1 cellular context compared by ENCODE assay signal in the genomic region with DNA sequence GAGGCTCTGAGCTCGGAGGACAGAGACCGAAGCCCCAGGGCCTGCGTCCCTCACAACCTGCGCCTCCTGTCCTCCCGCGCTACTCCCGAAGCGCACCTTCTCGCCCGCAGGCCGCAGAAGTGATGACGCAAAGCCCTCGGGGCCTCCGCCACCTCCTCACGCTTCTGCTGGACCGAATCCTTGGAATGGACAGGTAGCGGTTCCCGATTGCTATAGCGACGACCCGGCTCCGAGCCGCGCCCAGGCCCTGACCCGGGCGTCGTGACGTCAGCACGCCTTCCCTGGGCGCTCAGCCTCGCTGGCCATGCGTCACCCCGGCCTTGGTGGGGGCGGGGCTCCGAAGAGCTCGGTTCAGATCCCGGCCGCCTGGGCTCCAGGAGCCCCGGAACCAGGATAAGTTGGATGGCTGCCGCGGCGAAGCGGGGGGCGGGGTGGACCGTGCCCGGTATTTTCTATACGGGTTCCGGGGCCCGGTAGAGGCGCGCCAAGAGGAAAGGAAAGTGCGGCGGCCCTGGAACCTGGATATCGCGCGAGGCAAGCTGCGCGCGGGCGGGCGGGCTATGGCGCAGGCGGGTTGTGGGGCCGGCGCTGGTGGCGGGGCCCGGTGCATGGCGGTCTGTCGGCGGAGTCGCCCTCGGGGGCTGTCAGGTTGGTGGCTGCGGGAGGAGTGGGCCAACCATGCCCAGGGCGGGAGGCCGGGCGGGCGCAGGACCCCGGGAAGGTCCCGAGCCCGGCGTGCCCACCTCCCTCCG.
TF ChIP-seq lines count a peak whose summit lies in the region.

A gene (plus strand): TSS at position 542 of the 752 bp plus-strand sequence. CDS start 21,417 bp downstream, outside the sequence.

TF ChIP-seq in K562, 482 proteins besides CTCF, POLR2A, EP300 and RAD21 (continued from another document and continues in another):
- TF ChIP-seq, protein P1, sequence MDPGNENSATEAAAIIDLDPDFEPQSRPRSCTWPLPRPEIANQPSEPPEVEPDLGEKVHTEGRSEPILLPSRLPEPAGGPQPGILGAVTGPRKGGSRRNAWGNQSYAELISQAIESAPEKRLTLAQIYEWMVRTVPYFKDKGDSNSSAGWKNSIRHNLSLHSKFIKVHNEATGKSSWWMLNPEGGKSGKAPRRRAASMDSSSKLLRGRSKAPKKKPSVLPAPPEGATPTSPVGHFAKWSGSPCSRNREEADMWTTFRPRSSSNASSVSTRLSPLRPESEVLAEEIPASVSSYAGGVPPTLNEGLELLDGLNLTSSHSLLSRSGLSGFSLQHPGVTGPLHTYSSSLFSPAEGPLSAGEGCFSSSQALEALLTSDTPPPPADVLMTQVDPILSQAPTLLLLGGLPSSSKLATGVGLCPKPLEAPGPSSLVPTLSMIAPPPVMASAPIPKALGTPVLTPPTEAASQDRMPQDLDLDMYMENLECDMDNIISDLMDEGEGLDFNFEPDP (CRISPR knock-in tag; IDR thresholded peaks at IDR 0.05), result 0 out of 2 replicates have a peak, but pooled peaks have one; percentile 50
- no peak for TF ChIP-seq MYBL2 (IDR thresholded peaks at IDR 0.05; ENCODE audit: low read depth)
- no peak for TF ChIP-seq MYBL2 (CRISPR knock-in tag; IDR thresholded peaks at IDR 0.05; ENCODE audit: borderline replicate concordance)
- TF ChIP-seq BMI1 (IDR thresholded peaks at IDR 0.05; ENCODE audit: low read length), result peak; percentile 82
- TF ChIP-seq CC2D1A (IDR thresholded peaks at IDR 0.05), result no peak
- no peak for TF ChIP-seq SMC3 (conservative IDR thresholded peaks at IDR 0.05; ENCODE audit: insufficient read depth, low read depth, low read length)
- TF ChIP-seq, protein P2, sequence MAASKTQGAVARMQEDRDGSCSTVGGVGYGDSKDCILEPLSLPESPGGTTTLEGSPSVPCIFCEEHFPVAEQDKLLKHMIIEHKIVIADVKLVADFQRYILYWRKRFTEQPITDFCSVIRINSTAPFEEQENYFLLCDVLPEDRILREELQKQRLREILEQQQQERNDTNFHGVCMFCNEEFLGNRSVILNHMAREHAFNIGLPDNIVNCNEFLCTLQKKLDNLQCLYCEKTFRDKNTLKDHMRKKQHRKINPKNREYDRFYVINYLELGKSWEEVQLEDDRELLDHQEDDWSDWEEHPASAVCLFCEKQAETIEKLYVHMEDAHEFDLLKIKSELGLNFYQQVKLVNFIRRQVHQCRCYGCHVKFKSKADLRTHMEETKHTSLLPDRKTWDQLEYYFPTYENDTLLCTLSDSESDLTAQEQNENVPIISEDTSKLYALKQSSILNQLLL (CRISPR knock-in tag; IDR thresholded peaks at IDR 0.05; ENCODE audit: borderline replicate concordance), result no peak
- TF ChIP-seq, protein P3, sequence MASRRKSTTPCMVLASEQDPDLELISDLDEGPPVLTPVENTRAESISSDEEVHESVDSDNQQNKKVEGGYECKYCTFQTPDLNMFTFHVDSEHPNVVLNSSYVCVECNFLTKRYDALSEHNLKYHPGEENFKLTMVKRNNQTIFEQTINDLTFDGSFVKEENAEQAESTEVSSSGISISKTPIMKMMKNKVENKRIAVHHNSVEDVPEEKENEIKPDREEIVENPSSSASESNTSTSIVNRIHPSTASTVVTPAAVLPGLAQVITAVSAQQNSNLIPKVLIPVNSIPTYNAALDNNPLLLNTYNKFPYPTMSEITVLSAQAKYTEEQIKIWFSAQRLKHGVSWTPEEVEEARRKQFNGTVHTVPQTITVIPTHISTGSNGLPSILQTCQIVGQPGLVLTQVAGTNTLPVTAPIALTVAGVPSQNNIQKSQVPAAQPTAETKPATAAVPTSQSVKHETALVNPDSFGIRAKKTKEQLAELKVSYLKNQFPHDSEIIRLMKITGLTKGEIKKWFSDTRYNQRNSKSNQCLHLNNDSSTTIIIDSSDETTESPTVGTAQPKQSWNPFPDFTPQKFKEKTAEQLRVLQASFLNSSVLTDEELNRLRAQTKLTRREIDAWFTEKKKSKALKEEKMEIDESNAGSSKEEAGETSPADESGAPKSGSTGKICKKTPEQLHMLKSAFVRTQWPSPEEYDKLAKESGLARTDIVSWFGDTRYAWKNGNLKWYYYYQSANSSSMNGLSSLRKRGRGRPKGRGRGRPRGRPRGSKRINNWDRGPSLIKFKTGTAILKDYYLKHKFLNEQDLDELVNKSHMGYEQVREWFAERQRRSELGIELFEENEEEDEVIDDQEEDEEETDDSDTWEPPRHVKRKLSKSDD (conservative IDR thresholded peaks at IDR 0.05; ENCODE audit: low read length), result no peak
- peak; percentile 96 for TF ChIP-seq EP400 (IDR thresholded peaks at IDR 0.05)
- TF ChIP-seq ZNF316 (IDR thresholded peaks at IDR 0.05), result peak; percentile 17; the same call in 1 of the 2 replicates
- no peak for TF ChIP-seq ETV1 (tag; conservative IDR thresholded peaks at IDR 0.05; ENCODE audit: low read depth)
- TF ChIP-seq GATAD2A (IDR thresholded peaks at IDR 0.05), result peak; percentile 45; the same call in 1 of the 2 replicates
- TF ChIP-seq ZNF41 (CRISPR knock-in tag; conservative IDR thresholded peaks at IDR 0.05), result no peak
- TF ChIP-seq RBM22 (IDR thresholded peaks at IDR 0.05; ENCODE audit: low read depth, low read length, poor library complexity, severe bottlenecking), result peak; percentile 28
- TF ChIP-seq ZNF133 (CRISPR knock-in tag; IDR thresholded peaks at IDR 0.05), result no peak
- TF ChIP-seq HLTF (IDR thresholded peaks at IDR 0.05), result no peak
- TF ChIP-seq, protein P4, sequence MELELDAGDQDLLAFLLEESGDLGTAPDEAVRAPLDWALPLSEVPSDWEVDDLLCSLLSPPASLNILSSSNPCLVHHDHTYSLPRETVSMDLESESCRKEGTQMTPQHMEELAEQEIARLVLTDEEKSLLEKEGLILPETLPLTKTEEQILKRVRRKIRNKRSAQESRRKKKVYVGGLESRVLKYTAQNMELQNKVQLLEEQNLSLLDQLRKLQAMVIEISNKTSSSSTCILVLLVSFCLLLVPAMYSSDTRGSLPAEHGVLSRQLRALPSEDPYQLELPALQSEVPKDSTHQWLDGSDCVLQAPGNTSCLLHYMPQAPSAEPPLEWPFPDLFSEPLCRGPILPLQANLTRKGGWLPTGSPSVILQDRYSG (tag; conservative IDR thresholded peaks at IDR 0.05; ENCODE audit: low read depth), result peak; percentile 5; the same call in 1 of the 2 replicates
- peak; percentile 91 for TF ChIP-seq RNF2 (IDR thresholded peaks at IDR 0.05)
- no peak for TF ChIP-seq HMG20B (CRISPR knock-in tag; IDR thresholded peaks at IDR 0.05)
- TF ChIP-seq SNIP1 (IDR thresholded peaks at IDR 0.05; ENCODE audit: low read depth), result no peak
- no peak for TF ChIP-seq HOXB6 (CRISPR knock-in tag; IDR thresholded peaks at IDR 0.05; ENCODE audit: borderline replicate concordance)
- TF ChIP-seq ZKSCAN8 (CRISPR knock-in tag; IDR thresholded peaks at IDR 0.05), result no peak
- no peak for TF ChIP-seq RUNX1 (IDR thresholded peaks at IDR 0.05; ENCODE audit: low read depth)
- TF ChIP-seq PCBP2 (IDR thresholded peaks at IDR 0.05; ENCODE audit: low read depth, low read length, poor library complexity, severe bottlenecking), result peak; percentile 88
- TF ChIP-seq SLC30A9 (CRISPR knock-in tag; IDR thresholded peaks at IDR 0.05), result no peak
- TF ChIP-seq, protein P5, sequence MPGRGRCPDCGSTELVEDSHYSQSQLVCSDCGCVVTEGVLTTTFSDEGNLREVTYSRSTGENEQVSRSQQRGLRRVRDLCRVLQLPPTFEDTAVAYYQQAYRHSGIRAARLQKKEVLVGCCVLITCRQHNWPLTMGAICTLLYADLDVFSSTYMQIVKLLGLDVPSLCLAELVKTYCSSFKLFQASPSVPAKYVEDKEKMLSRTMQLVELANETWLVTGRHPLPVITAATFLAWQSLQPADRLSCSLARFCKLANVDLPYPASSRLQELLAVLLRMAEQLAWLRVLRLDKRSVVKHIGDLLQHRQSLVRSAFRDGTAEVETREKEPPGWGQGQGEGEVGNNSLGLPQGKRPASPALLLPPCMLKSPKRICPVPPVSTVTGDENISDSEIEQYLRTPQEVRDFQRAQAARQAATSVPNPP (IDR thresholded peaks at IDR 0.05; ENCODE audit: borderline replicate concordance, insufficient read depth, insufficient read length), result no peak
- TF ChIP-seq PHTF2 (CRISPR knock-in tag; IDR thresholded peaks at IDR 0.05), result no peak
- TF ChIP-seq HDAC8 (tag; IDR thresholded peaks at IDR 0.05), result peak; percentile 32; the same call in 1 of the 2 replicates
- no peak for TF ChIP-seq HSF4 (CRISPR knock-in tag; IDR thresholded peaks at IDR 0.05; ENCODE audit: borderline replicate concordance)
- peak; percentile 73; the same call in 1 of the 2 replicates for TF ChIP-seq ZNF589 (CRISPR knock-in tag; IDR thresholded peaks at IDR 0.05; ENCODE audit: low read depth)
- TF ChIP-seq TBL1XR1 (IDR thresholded peaks at IDR 0.05; ENCODE audit: low read length in 2 of 2), result peak; percentile 70 to 77
- TF ChIP-seq, protein P6, sequence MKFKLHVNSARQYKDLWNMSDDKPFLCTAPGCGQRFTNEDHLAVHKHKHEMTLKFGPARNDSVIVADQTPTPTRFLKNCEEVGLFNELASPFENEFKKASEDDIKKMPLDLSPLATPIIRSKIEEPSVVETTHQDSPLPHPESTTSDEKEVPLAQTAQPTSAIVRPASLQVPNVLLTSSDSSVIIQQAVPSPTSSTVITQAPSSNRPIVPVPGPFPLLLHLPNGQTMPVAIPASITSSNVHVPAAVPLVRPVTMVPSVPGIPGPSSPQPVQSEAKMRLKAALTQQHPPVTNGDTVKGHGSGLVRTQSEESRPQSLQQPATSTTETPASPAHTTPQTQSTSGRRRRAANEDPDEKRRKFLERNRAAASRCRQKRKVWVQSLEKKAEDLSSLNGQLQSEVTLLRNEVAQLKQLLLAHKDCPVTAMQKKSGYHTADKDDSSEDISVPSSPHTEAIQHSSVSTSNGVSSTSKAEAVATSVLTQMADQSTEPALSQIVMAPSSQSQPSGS (CRISPR knock-in tag; IDR thresholded peaks at IDR 0.05), result no peak; the same call in 1 of the 2 replicates
- no peak for TF ChIP-seq ZNF699 (CRISPR knock-in tag; IDR thresholded peaks at IDR 0.05; ENCODE audit: insufficient replicate concordance)
- TF ChIP-seq ZNF232 (CRISPR knock-in tag; IDR thresholded peaks at IDR 0.05), result no peak; the same call in 1 of the 2 replicates
- TF ChIP-seq, protein P7, sequence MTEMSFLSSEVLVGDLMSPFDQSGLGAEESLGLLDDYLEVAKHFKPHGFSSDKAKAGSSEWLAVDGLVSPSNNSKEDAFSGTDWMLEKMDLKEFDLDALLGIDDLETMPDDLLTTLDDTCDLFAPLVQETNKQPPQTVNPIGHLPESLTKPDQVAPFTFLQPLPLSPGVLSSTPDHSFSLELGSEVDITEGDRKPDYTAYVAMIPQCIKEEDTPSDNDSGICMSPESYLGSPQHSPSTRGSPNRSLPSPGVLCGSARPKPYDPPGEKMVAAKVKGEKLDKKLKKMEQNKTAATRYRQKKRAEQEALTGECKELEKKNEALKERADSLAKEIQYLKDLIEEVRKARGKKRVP (CRISPR knock-in tag; IDR thresholded peaks at IDR 0.05), result 0 out of 2 replicates have a peak, but pooled peaks have one; percentile 22
- TF ChIP-seq ZNF24 (IDR thresholded peaks at IDR 0.05), result no peak; the same call in none of the 2 replicates
- TF ChIP-seq ZNF212 (CRISPR knock-in tag; IDR thresholded peaks at IDR 0.05), result no peak
- TF ChIP-seq KLF1 (tag; IDR thresholded peaks at IDR 0.05), result peak; percentile 94; the same call in 1 of the 2 replicates
- TF ChIP-seq, protein P8, sequence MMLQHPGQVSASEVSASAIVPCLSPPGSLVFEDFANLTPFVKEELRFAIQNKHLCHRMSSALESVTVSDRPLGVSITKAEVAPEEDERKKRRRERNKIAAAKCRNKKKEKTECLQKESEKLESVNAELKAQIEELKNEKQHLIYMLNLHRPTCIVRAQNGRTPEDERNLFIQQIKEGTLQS (IDR thresholded peaks at IDR 0.05), result peak; percentile 97
- TF ChIP-seq, protein P8 (CRISPR knock-in tag; conservative IDR thresholded peaks at IDR 0.05), result peak; percentile 97
- TF ChIP-seq ZKSCAN1 (IDR thresholded peaks at IDR 0.05; ENCODE audit: low read depth, low read length), result peak; percentile 41
- TF ChIP-seq, protein P9, sequence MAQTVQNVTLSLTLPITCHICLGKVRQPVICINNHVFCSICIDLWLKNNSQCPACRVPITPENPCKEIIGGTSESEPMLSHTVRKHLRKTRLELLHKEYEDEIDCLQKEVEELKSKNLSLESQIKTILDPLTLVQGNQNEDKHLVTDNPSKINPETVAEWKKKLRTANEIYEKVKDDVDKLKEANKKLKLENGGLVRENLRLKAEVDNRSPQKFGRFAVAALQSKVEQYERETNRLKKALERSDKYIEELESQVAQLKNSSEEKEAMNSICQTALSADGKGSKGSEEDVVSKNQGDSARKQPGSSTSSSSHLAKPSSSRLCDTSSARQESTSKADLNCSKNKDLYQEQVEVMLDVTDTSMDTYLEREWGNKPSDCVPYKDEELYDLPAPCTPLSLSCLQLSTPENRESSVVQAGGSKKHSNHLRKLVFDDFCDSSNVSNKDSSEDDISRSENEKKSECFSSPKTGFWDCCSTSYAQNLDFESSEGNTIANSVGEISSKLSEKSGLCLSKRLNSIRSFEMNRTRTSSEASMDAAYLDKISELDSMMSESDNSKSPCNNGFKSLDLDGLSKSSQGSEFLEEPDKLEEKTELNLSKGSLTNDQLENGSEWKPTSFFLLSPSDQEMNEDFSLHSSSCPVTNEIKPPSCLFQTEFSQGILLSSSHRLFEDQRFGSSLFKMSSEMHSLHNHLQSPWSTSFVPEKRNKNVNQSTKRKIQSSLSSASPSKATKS (CRISPR knock-in tag; IDR thresholded peaks at IDR 0.05), result no peak
- TF ChIP-seq SMAD2 (IDR thresholded peaks at IDR 0.05; ENCODE audit: low read depth, low read length), result no peak
- TF ChIP-seq SP2 (IDR thresholded peaks at IDR 0.05; ENCODE audit: extremely low read depth, low read depth, low read length, poor library complexity, severe bottlenecking), result no peak
- TF ChIP-seq NR1H2 (CRISPR knock-in tag; IDR thresholded peaks at IDR 0.05), result no peak
- TF ChIP-seq ZNF274 (IDR thresholded peaks at IDR 0.05; ENCODE audit: borderline replicate concordance, low read depth, low read length), result no peak; the same call in 1 of the 2 replicates
- 0 out of 2 replicates have a peak, but pooled peaks have one; percentile 33 for TF ChIP-seq ZNF197 (CRISPR knock-in tag; IDR thresholded peaks at IDR 0.05; ENCODE audit: low read depth)
- TF ChIP-seq, protein P10, sequence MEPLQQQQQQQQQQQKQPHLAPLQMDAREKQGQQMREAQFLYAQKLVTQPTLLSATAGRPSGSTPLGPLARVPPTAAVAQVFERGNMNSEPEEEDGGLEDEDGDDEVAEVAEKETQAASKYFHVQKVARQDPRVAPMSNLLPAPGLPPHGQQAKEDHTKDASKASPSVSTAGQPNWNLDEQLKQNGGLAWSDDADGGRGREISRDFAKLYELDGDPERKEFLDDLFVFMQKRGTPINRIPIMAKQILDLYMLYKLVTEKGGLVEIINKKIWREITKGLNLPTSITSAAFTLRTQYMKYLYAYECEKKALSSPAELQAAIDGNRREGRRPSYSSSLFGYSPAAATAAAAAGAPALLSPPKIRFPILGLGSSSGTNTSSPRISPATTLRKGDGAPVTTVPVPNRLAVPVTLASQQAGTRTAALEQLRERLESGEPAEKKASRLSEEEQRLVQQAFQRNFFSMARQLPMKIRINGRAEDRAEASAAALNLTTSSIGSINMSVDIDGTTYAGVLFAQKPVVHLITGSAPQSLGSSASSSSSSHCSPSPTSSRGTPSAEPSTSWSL (CRISPR knock-in tag; IDR thresholded peaks at IDR 0.05; ENCODE audit: borderline replicate concordance), result 0 out of 2 replicates have a peak, but pooled peaks have one; percentile 53
- TF ChIP-seq ZNF785 (CRISPR knock-in tag; IDR thresholded peaks at IDR 0.05), result no peak
- TF ChIP-seq ERF (CRISPR knock-in tag; IDR thresholded peaks at IDR 0.05), result peak; percentile 87
- no peak for TF ChIP-seq ARHGAP35 (IDR thresholded peaks at IDR 0.05; ENCODE audit: partially characterized antibody)
- peak; percentile 93 for TF ChIP-seq KLF13 (tag; IDR thresholded peaks at IDR 0.05; ENCODE audit: borderline replicate concordance, low read depth)
- peak; percentile 92 for TF ChIP-seq MTA3 (IDR thresholded peaks at IDR 0.05; ENCODE audit: borderline replicate concordance)
